In the genomic region with DNA sequence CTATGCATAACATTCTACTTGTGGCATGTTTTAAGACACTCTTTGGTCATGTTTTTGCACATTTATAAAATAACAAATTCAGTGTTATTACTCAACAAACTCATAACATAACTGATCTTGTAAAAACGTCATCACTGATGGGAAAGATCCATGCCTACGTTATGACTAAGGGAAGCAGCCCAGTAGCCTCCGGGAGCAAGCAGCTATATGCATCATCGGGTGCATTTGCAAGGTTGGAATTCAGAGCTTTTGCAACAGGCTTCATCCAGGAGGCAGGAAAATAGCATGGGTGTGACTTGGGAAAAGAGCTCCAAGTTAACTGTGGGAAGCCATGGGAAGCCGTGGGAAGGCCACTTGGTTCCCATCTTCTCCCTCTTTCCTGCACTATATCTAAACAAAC, we compare ENCODE assay signal across 12 cellular contexts.
DNase-seq lines count a peak whose midpoint lies in the region; TF ChIP-seq lines count a peak whose summit lies in the region.
"Had no signal": no experiment of that assay in that cellular context is flagged by ENCODE, and none has a peak within 500 bp of the region (broad histone marks: within the 10 kb centered on the region; RNA-seq: fewer than 3 reads in every experiment).

No MANE protein-coding gene starts in this region.

- no peaks in the 10 kb centered on the region for H3K36me3 Mint-ChIP-seq in endodermal cell (ENCODE audit: low read depth)
- H3K36me3 Mint-ChIP-seq in CD8-positive, alpha-beta memory T cell = no peaks in the 10 kb centered on the region
- no peaks in the 10 kb centered on the region for H3K36me3 Mint-ChIP-seq in activated naive CD8-positive, alpha-beta T cell treated with anti-CD3 and anti-CD28 coated beads for 36 hours

- TF ChIP-seq CTCF in endodermal cell (conservative IDR thresholded peaks at IDR 0.05) = no peak

- no peaks in the 10 kb centered on the region for H3K27me3 Mint-ChIP-seq in endodermal cell (ENCODE audit: insufficient read depth)
- H3K27me3 Mint-ChIP-seq in CD8-positive, alpha-beta memory T cell = no peaks in the 10 kb centered on the region
- H3K27me3 Mint-ChIP-seq in activated naive CD8-positive, alpha-beta T cell treated with anti-CD3 and anti-CD28 coated beads for 36 hours = no peaks in the 10 kb centered on the region
- H3K27me3 Mint-ChIP-seq: T-helper 17 cell had no signal

- no peaks in the 10 kb centered on the region for H3K9me3 Mint-ChIP-seq in endodermal cell
- H3K9me3 Mint-ChIP-seq in CD8-positive, alpha-beta memory T cell = no peaks in the 10 kb centered on the region
- H3K9me3 Mint-ChIP-seq in activated naive CD8-positive, alpha-beta T cell treated with anti-CD3 and anti-CD28 coated beads for 36 hours = peaks cover 3% of the 10 kb centered on the region
- H3K9me3 Mint-ChIP-seq: nephron had no signal

- H3K27me3 ChIP-seq in NT2/D1 (ENCODE audit: insufficient read depth, insufficient read length) = no peaks in the 10 kb centered on the region
- H3K27me3 ChIP-seq in endodermal cell (ENCODE audit: control insufficient read depth, insufficient read depth, low read length, poor library complexity, severe bottlenecking) = no peaks in the 10 kb centered on the region
- no peaks in the 10 kb centered on the region for H3K27me3 ChIP-seq in CD8-positive, alpha-beta memory T cell (ENCODE audit: insufficient read depth, low read length, poor library complexity, severe bottlenecking)

- no peak overlapping the region for H3K9ac ChIP-seq in NT2/D1 (ENCODE audit: insufficient read length, low read depth)
- no peak overlapping the region for H3K9ac ChIP-seq in endodermal cell (ENCODE audit: extremely low read depth, low read length, poor library complexity, severe bottlenecking)

- POLR2A ChIA-PET in CD8-positive, alpha-beta memory T cell (lab: Charles Lee) = no interaction called here

- WGBS in endodermal cell (ENCODE audit: insufficient coverage in 1 of 2, insufficient read length in 1 of 2), 2 experiments = 77% methylated on average over 5 of the region's 5 CpGs; no CpG with 5 or more reads in 1 of the 2 experiments

- no peak overlapping the region for H3K4me3 ChIP-seq in NT2/D1 (ENCODE audit: insufficient read length, low read depth)
- no peak overlapping the region for H3K4me3 ChIP-seq in endodermal cell (ENCODE audit: low read length)
- H3K4me3 ChIP-seq in CD8-positive, alpha-beta memory T cell (ENCODE audit: low read length) = no peak overlapping the region

- H3K4me3 Mint-ChIP-seq in endodermal cell = no peak overlapping the region
- no peak overlapping the region for H3K4me3 Mint-ChIP-seq in CD8-positive, alpha-beta memory T cell
- no peak overlapping the region for H3K4me3 Mint-ChIP-seq in activated naive CD8-positive, alpha-beta T cell treated with anti-CD3 and anti-CD28 coated beads for 36 hours
- H3K4me3 Mint-ChIP-seq: nephron, T-helper 17 cell had no signal

- CTCF ChIA-PET in CD8-positive, alpha-beta memory T cell (lab: Charles Lee) = interaction anchor here (1.0 kb wide), 1 partner anchor 10 kb away, joined by 3 read pairs; no protein-coding TSS in a partner anchor

- H3K4me1 ChIP-seq in NT2/D1 (ENCODE audit: insufficient read depth, insufficient read length) = peaks cover 2% of the 10 kb centered on the region
- H3K4me1 ChIP-seq in endodermal cell (ENCODE audit: control insufficient read depth, insufficient read depth, low read length) = no peaks in the 10 kb centered on the region
- no peaks in the 10 kb centered on the region for H3K4me1 ChIP-seq in CD8-positive, alpha-beta memory T cell (ENCODE audit: insufficient read depth, low read length)

- H3K4me1 Mint-ChIP-seq in endodermal cell = peaks cover 6% of the 10 kb centered on the region
- H3K4me1 Mint-ChIP-seq in CD8-positive, alpha-beta memory T cell = no peaks in the 10 kb centered on the region
- H3K4me1 Mint-ChIP-seq in activated naive CD8-positive, alpha-beta T cell treated with anti-CD3 and anti-CD28 coated beads for 36 hours = no peaks in the 10 kb centered on the region
- H3K4me1 Mint-ChIP-seq: T-helper 17 cell had no signal

- H3K27ac Mint-ChIP-seq in endodermal cell = peak overlapping the region; percentile 31
- H3K27ac Mint-ChIP-seq in CD8-positive, alpha-beta memory T cell = no peak overlapping the region
- no peak overlapping the region for H3K27ac Mint-ChIP-seq in activated naive CD8-positive, alpha-beta T cell treated with anti-CD3 and anti-CD28 coated beads for 36 hours
- H3K27ac Mint-ChIP-seq: nephron, T-helper 17 cell had no signal

- no peaks in the 10 kb centered on the region for H3K36me3 ChIP-seq in NT2/D1 (ENCODE audit: insufficient read depth, insufficient read length, low read length)
- H3K36me3 ChIP-seq in endodermal cell (ENCODE audit: control insufficient read depth, insufficient read depth, low read length) = no peaks in the 10 kb centered on the region
- H3K36me3 ChIP-seq in CD8-positive, alpha-beta memory T cell (ENCODE audit: insufficient read depth, low read length) = no peaks in the 10 kb centered on the region

- DNase-seq in Daoy (ENCODE audit: low read depth) = peak; percentile 74
- DNase-seq in NT2/D1 (ENCODE audit: low read depth, low spot score) = peak; percentile 47
- peak; percentile 67 for DNase-seq in endodermal cell
- peak; percentile 45 for DNase-seq in myocyte (ENCODE audit: low read depth)
- DNase-seq in activated CD4-positive, alpha-beta T cell treated with anti-CD3 and anti-CD28 coated beads, Interleukin-2, amount 50 U/mL, for 48 hours = no peak
- no peak for DNase-seq in DMS 273 treated with DMSO at 0.1 percent for 48 hours (lab: John Stamatoyannopoulos, UW)
- no peak for DNase-seq in CD8-positive, alpha-beta memory T cell
- DNase-seq in activated naive CD8-positive, alpha-beta T cell treated with anti-CD3 and anti-CD28 coated beads for 36 hours = no peak
- DNase-seq: hypothalamus; stimulated activated CD4-positive, alpha-beta T cell treated with anti-CD3 and anti-CD28 coated beads, Interleukin-1b, Interleukin-23, amount 100 ng/mL, for 48 hours; T-helper 17 cell had no signal

- no peak overlapping the region for H3K27ac ChIP-seq in endodermal cell (ENCODE audit: low read depth, low read length)
- H3K27ac ChIP-seq in CD8-positive, alpha-beta memory T cell (ENCODE audit: low read depth, low read length) = no peak overlapping the region

- no peaks in the 10 kb centered on the region for H3K9me3 ChIP-seq in NT2/D1 (ENCODE audit: insufficient read depth, low read length)
- no peaks in the 10 kb centered on the region for H3K9me3 ChIP-seq in endodermal cell (ENCODE audit: control insufficient read depth, low read length)
- H3K9me3 ChIP-seq in CD8-positive, alpha-beta memory T cell (ENCODE audit: low read length) = no peaks in the 10 kb centered on the region

Comparison
In these comparisons a context has a peak if more than half of its experiments do, and no peak if none do; other contexts are left out.
1. DNase-seq: peak in Daoy (single experiment), NT2/D1 (single experiment), endodermal cell (single experiment) and myocyte (single experiment); none in activated CD4-positive, alpha-beta T cell treated with anti-CD3 and anti-CD28 coated beads, Interleukin-2, amount 50 U/mL, for 48 hours (0 of 2), DMS 273 treated with DMSO at 0.1 percent for 48 hours (single experiment), CD8-positive, alpha-beta memory T cell (0 of 5) and activated naive CD8-positive, alpha-beta T cell treated with anti-CD3 and anti-CD28 coated beads for 36 hours (single experiment).